In genomic region chr19:45276284-45276687, GRCh38 we compare ENCODE assay signal across 15 cellular contexts. TPM values are rescaled to one million over a fixed set of nuclear protein-coding genes. Genes with fewer than 3 reads are reported as not detected.
DNase-seq lines count a peak whose midpoint lies in the region; ATAC-seq and TF ChIP-seq lines count a peak whose summit lies in the region.
"Had no signal": no experiment of that assay in that cellular context is flagged by ENCODE, and none has a peak within 500 bp of the region (broad histone marks: within the 10 kb centered on the region; RNA-seq: fewer than 3 reads in every experiment).

No MANE protein-coding gene starts in this region.

- peaks cover 18% of the 10 kb centered on the region for H3K36me3 ChIP-seq in A673 (ENCODE audit: insufficient read depth, low read length, poor library complexity, severe bottlenecking)
- peaks cover 51 to 86% of the 10 kb centered on the region in 2 experiments; a peak in 2 of 3 replicates for H3K36me3 ChIP-seq in HEK293 (ENCODE audit: control insufficient read depth in 2 of 2, insufficient read depth in 1 of 2, low read length in 2 of 2)
- H3K36me3 ChIP-seq in neuronal stem cell (replicated peaks in 1 of 2; ENCODE audit: control insufficient read depth in 2 of 2, insufficient read depth in 2 of 2, low read length in 2 of 2), result peaks cover 39 to 92% of the 10 kb centered on the region in 2 donors
- H3K36me3 ChIP-seq in lower lobe of right lung, result peaks cover 79% of the 10 kb centered on the region

- no peak overlapping the region for H2BK15ac ChIP-seq in neuronal stem cell (ENCODE audit: low read length)

- POLR2A ChIA-PET in A673 (lab: Charles Lee; ENCODE audit: low non-redundant PET), result no interaction called here
- POLR2A ChIA-PET in HEK293 (lab: Yijun Ruan, JAX), result interaction anchor here (0.6 to 0.7 kb wide), 3 partner anchors 26 to 1064 kb away, joined by 3 to 6 read pairs (median 4); partner anchors contain the start of gene ZNF227

- no peaks in the 10 kb centered on the region for H3K9me3 Mint-ChIP-seq in chondrocyte (ENCODE audit: low read depth)
- H3K9me3 Mint-ChIP-seq: immature natural killer cell had no signal

- H3K27me3 ChIP-seq in A673 (replicated peaks; ENCODE audit: insufficient read depth, low read depth, low read length, poor library complexity), result no peaks in the 10 kb centered on the region
- no peaks in the 10 kb centered on the region for H3K27me3 ChIP-seq in neuronal stem cell (ENCODE audit: control insufficient read depth in 3 of 3, insufficient read depth in 3 of 3, low read depth in 1 of 3, low read length in 3 of 3)
- H3K27me3 ChIP-seq in lower lobe of right lung (ENCODE audit: low read depth), result no peaks in the 10 kb centered on the region
- H3K27me3 ChIP-seq: ascending aorta had no signal

- ATAC-seq in lower lobe of right lung, result no peak
- ATAC-seq: HCT116 had no signal

- no peak overlapping the region for H4K91ac ChIP-seq in neuronal stem cell (ENCODE audit: low read depth, low read length, poor library complexity)

- H2BK12ac ChIP-seq in neuronal stem cell (ENCODE audit: low read length), result no peak overlapping the region

- no peak overlapping the region for H3K4me3 ChIP-seq in A673 (ENCODE audit: low read depth, low read length, poor library complexity, severe bottlenecking)
- H3K4me3 ChIP-seq in HEK293 (ENCODE audit: low read depth, low read length), result no peak overlapping the region
- no peak overlapping the region for H3K4me3 ChIP-seq in neuronal stem cell (ENCODE audit: low read length in 2 of 2)
- H3K4me3 ChIP-seq in lower lobe of right lung, result no peak overlapping the region
- H3K4me3 ChIP-seq: ascending aorta had no signal

- no peak overlapping the region for H3K14ac ChIP-seq in neuronal stem cell (ENCODE audit: low read length)

- no peak overlapping the region for H2BK120ac ChIP-seq in neuronal stem cell (ENCODE audit: low read depth, low read length)

- H3K18ac ChIP-seq in neuronal stem cell (ENCODE audit: low read length), result no peak overlapping the region

- no peak overlapping the region for H2AK5ac ChIP-seq in neuronal stem cell (ENCODE audit: low read depth, low read length)

- no peak overlapping the region for H2BK5ac ChIP-seq in neuronal stem cell (ENCODE audit: low read length)

- no peaks in the 10 kb centered on the region for H3K27me3 Mint-ChIP-seq in chondrocyte (ENCODE audit: low read depth)

- intact Hi-C loops in A673 (cut with micrococcal nuclease; ENCODE audit: unreplicated experiment) (no loop called here), lower lobe of right lung (cut with DNase I) (no loop called here)

- no CpG with 5 or more reads among the region's 7 CpGs for WGBS in neuronal stem cell (ENCODE audit: extremely low coverage in 2 of 2, insufficient read length in 2 of 2, insufficient replicate concordance in 1 of 2), 2 donors

- H3K27ac ChIP-seq in A673 (ENCODE audit: low read depth, low read length, poor library complexity, severe bottlenecking), result no peak overlapping the region
- H3K27ac ChIP-seq in HEK293 (ENCODE audit: extremely low read depth, low read depth, low read length), result peak overlapping the region; percentile 70
- no peak overlapping the region for H3K27ac ChIP-seq in neuronal stem cell (replicated peaks; ENCODE audit: low read length)
- H3K27ac ChIP-seq in lower lobe of right lung, result no peak overlapping the region
- H3K27ac ChIP-seq: ascending aorta had no signal

- H3K4me1 Mint-ChIP-seq in chondrocyte (ENCODE audit: low read depth), result peaks cover 3% of the 10 kb centered on the region
- H3K4me1 Mint-ChIP-seq: immature natural killer cell had no signal

- peak; percentile 66 for DNase-seq in A673 (ENCODE audit: low spot score)
- peak; percentile 66 for DNase-seq in NCI-H2227 (lab: John Stamatoyannopoulos, UW; ENCODE audit: unreplicated experiment)
- DNase-seq in chondrocyte (ENCODE audit: low spot score), result no peak
- DNase-seq in neuronal stem cell (ENCODE audit: low spot score), result no peak
- no peak for DNase-seq in lower lobe of right lung
- DNase-seq in MV-4-11 (lab: John Stamatoyannopoulos, UW), result no peak
- DNase-seq in NCI-H2196 (lab: John Stamatoyannopoulos, UW; ENCODE audit: unreplicated experiment), result no peak
- DNase-seq: activated CD4-positive, alpha-beta T cell treated with anti-CD3 and anti-CD28 coated beads, Interleukin-2, amount 50 U/mL, for 1 hour; foreskin melanocyte; immature natural killer cell had no signal

- peak overlapping the region; percentile 59 for H3K27ac Mint-ChIP-seq in chondrocyte (ENCODE audit: unreplicated experiment)
- H3K27ac Mint-ChIP-seq: immature natural killer cell had no signal

- TF ChIP-seq CTCF in A673 (conservative IDR thresholded peaks at IDR 0.05; ENCODE audit: low read depth, low read length) (0 out of 2 replicates have a peak, but pooled peaks have one; percentile 13), HEK293 (tag by site-specific recombination; IDR thresholded peaks at IDR 0.05) (no peak), chondrocyte (IDR thresholded peaks at IDR 0.05) (peak; percentile 8), lower lobe of right lung (IDR thresholded peaks at IDR 0.05) (no peak)

- peaks cover 2% of the 10 kb centered on the region for H3K79me1 ChIP-seq in neuronal stem cell (ENCODE audit: low read depth, low read length)

- peaks cover 29% of the 10 kb centered on the region for H3K36me3 Mint-ChIP-seq in chondrocyte (ENCODE audit: low read depth)

- no peak overlapping the region for H3K4me2 ChIP-seq in neuronal stem cell (ENCODE audit: insufficient read depth, low read length, poor library complexity, severe bottlenecking)

- CTCF ChIA-PET in A673 (lab: Charles Lee), result no interaction called here
- CTCF ChIA-PET in HEK293 (lab: Yijun Ruan, JAX), result interaction anchor here (0.6 to 0.9 kb wide), 5 partner anchors 24 to 327 kb away, joined by 3 to 5 read pairs (median 3); no protein-coding TSS in a partner anchor

- no peak overlapping the region for H3K9ac ChIP-seq in neuronal stem cell (ENCODE audit: low read depth, low read length, poor library complexity)

- H3K23ac ChIP-seq in neuronal stem cell (ENCODE audit: low read depth, low read length, poor library complexity), result no peak overlapping the region

- no peak overlapping the region for H3K4ac ChIP-seq in neuronal stem cell (ENCODE audit: low read length)

- no peaks in the 10 kb centered on the region for H3K9me3 ChIP-seq in A673 (ENCODE audit: low read depth, low read length, poor library complexity, severe bottlenecking)
- H3K9me3 ChIP-seq in HEK293 (ENCODE audit: control insufficient read depth, insufficient read depth, low read depth, low read length), result no peaks in the 10 kb centered on the region
- H3K9me3 ChIP-seq in neuronal stem cell (replicated peaks in 1 of 2; ENCODE audit: control insufficient read depth in 2 of 2, insufficient read depth in 1 of 2, low read depth in 1 of 2, low read length in 2 of 2), result peaks cover 0 to 1% of the 10 kb centered on the region in 2 donors
- H3K9me3 ChIP-seq in lower lobe of right lung, result no peaks in the 10 kb centered on the region
- H3K9me3 ChIP-seq: ascending aorta had no signal

- no peak overlapping the region for H2AFZ ChIP-seq in neuronal stem cell (ENCODE audit: low read length)

- H3K4me1 ChIP-seq in A673 (ENCODE audit: insufficient read depth, low read length, poor library complexity, severe bottlenecking), result peaks cover 22% of the 10 kb centered on the region
- H3K4me1 ChIP-seq in HEK293 (ENCODE audit: control insufficient read depth, insufficient read depth, low read length), result peaks cover 13% of the 10 kb centered on the region
- H3K4me1 ChIP-seq in neuronal stem cell (ENCODE audit: control insufficient read depth in 2 of 2, insufficient read depth in 1 of 2, low read depth in 1 of 2, low read length in 2 of 2), result no peaks in the 10 kb centered on the region
- H3K4me1 ChIP-seq in lower lobe of right lung, result peaks cover 10% of the 10 kb centered on the region
- H3K4me1 ChIP-seq: ascending aorta had no signal

- no peak overlapping the region for H4K8ac ChIP-seq in neuronal stem cell (ENCODE audit: low read depth, low read length)

- no peak overlapping the region for H3K4me3 Mint-ChIP-seq in chondrocyte (ENCODE audit: unreplicated experiment)
- H3K4me3 Mint-ChIP-seq: immature natural killer cell had no signal

- no TSS peak for BruUV-seq in A673 (replicated peaks; lab: Mats Ljungman, UMichigan)

TF ChIP-seq in HEK293, 187 proteins besides CTCF, POLR2A, EP300 and RAD21 (continues in another document):
- TF ChIP-seq ZBTB8A (tag by site-specific recombination; IDR thresholded peaks at IDR 0.05), result peak; percentile 12; the same call in 1 of the 2 replicates
- TF ChIP-seq ZNF600 (tag by site-specific recombination; IDR thresholded peaks at IDR 0.05), result peak; percentile 63
- peak; percentile 79; the same call in 1 of the 2 replicates for TF ChIP-seq ZNF561 (tag by site-specific recombination; IDR thresholded peaks at IDR 0.05; ENCODE audit: borderline replicate concordance)

RNA-seq across cellular contexts. Expression of gene MARK4, which starts 25.2 kb away (rescaled TPM):
- total RNA-seq in A673 (2021) (44.0 and 46.4 TPM in 2 replicates), chondrocyte (36.5 to 54.7 TPM (median 46.3 TPM) in 3 replicates), lower lobe of right lung (32.5 TPM)
- polyA plus RNA-seq in neuronal stem cell (2013, experiment 1 of 2), result 38.8 TPM
- polyA plus RNA-seq in neuronal stem cell (2013, experiment 2 of 2), result 39.8 TPM

RNA-seq across cellular contexts. Expression of gene EXOC3L2, which starts 31.1 kb away (rescaled TPM):
- not detected in 2 replicates for total RNA-seq in A673 (2021)
- 0.37 to 1.3 TPM (median 0.51 TPM) in 3 replicates for total RNA-seq in chondrocyte
- polyA plus RNA-seq in neuronal stem cell (2013, experiment 1 of 2), result 0.04 TPM
- 0.04 TPM for polyA plus RNA-seq in neuronal stem cell (2013, experiment 2 of 2)
- 3.6 TPM for total RNA-seq in lower lobe of right lung
- total RNA-seq: HT-29; T-helper 2 cell treated with Interferon-gamma antibody and Interleukin-4, amounts not matched to agents 100 ng/mL and 5 ng/mL, for 36 hours had no signal
- polyA plus RNA-seq: immature natural killer cell had no signal

RNA-seq across cellular contexts. Expression of gene CKM, which starts 46.4 kb away (rescaled TPM):
- total RNA-seq in A673 (2021) (not detected in 2 replicates), chondrocyte (not detected in 3 replicates), lower lobe of right lung (0.24 TPM)
- polyA plus RNA-seq in neuronal stem cell (2013, experiment 1 of 2), result not detected
- not detected for polyA plus RNA-seq in neuronal stem cell (2013, experiment 2 of 2)
- total RNA-seq: ascending aorta; HT-29; T-helper 2 cell treated with Interferon-gamma antibody and Interleukin-4, amounts not matched to agents 100 ng/mL and 5 ng/mL, for 36 hours had no signal
- polyA plus RNA-seq: immature natural killer cell had no signal

Comparison
In these comparisons a context has a peak if more than half of its experiments do, and no peak if none do; other contexts are left out.
1. DNase-seq: peak in A673 (single experiment) and NCI-H2227 (single experiment); none in chondrocyte (single experiment), neuronal stem cell (single experiment), lower lobe of right lung (single experiment), MV-4-11 (single experiment) and NCI-H2196 (single experiment).
2. CTCF ChIP-seq: peak in A673 (single experiment) and chondrocyte (single experiment); none in HEK293 (single experiment) and lower lobe of right lung (single experiment).